ENCODE assay signal across 8 cellular contexts in genomic region chrX:11787564-11787963, GRCh38. TPM values are rescaled to one million over a fixed set of nuclear protein-coding genes. Genes with fewer than 3 reads are reported as not detected.
DNase-seq lines count a peak whose midpoint lies in the region; ATAC-seq and TF ChIP-seq lines count a peak whose summit lies in the region.

No MANE protein-coding gene starts in this region.

- ATAC-seq in upper lobe of right lung (peak; percentile 73), GM19351 (IDR thresholded peaks at IDR 0.05; ENCODE audit: unreplicated experiment) (no peak)

- H3K36me3 ChIP-seq in left ventricle myocardium inferior: no peaks in the 10 kb centered on the region
- H3K36me3 ChIP-seq in upper lobe of right lung: no peaks in the 10 kb centered on the region

- H3K9me3 ChIP-seq in left ventricle myocardium inferior (replicated peaks) (no peaks in the 10 kb centered on the region), upper lobe of right lung (no peaks in the 10 kb centered on the region)

- peak overlapping the region; percentile 43 for H3K4me3 ChIP-seq in left ventricle myocardium inferior
- peak overlapping the region; percentile 16 for H3K4me3 ChIP-seq in upper lobe of right lung

- H3K4me3 Mint-ChIP-seq in activated naive CD4-positive, alpha-beta T cell treated with anti-CD3 and anti-CD28 coated beads, Interleukin-2, amount 10 ng/mL, durations not matched to agents 7 days and 5 days: peak overlapping the region; percentile 61

- H3K9me3 Mint-ChIP-seq in activated naive CD4-positive, alpha-beta T cell treated with anti-CD3 and anti-CD28 coated beads, Interleukin-2, amount 10 ng/mL, durations not matched to agents 7 days and 5 days: no peaks in the 10 kb centered on the region

- H3K4me1 ChIP-seq in left ventricle myocardium inferior (no peaks in the 10 kb centered on the region), upper lobe of right lung (no peaks in the 10 kb centered on the region)

- H3K36me3 Mint-ChIP-seq in activated naive CD4-positive, alpha-beta T cell treated with anti-CD3 and anti-CD28 coated beads, Interleukin-2, amount 10 ng/mL, durations not matched to agents 7 days and 5 days: peaks cover 1% of the 10 kb centered on the region

- peak overlapping the region; percentile 24 for H3K27ac Mint-ChIP-seq in activated naive CD4-positive, alpha-beta T cell treated with anti-CD3 and anti-CD28 coated beads, Interleukin-2, amount 10 ng/mL, durations not matched to agents 7 days and 5 days

- H3K27me3 ChIP-seq in left ventricle myocardium inferior (ENCODE audit: low read depth): no peaks in the 10 kb centered on the region
- H3K27me3 ChIP-seq in upper lobe of right lung: no peaks in the 10 kb centered on the region

- DNase-seq in OCI-M1 (lab: John Stamatoyannopoulos, UW) (peak; percentile 46), left ventricle myocardium inferior (peak; percentile 36), renal cortical epithelial cell (ENCODE audit: low read depth) (peak; percentile 45), upper lobe of right lung (peak; percentile 69), HT-29 (ENCODE audit: low spot score) (no peak)
- peak; percentile 82 for DNase-seq in activated naive CD4-positive, alpha-beta T cell treated with anti-CD3 and anti-CD28 coated beads, Interleukin-2, amount 10 ng/mL, durations not matched to agents 7 days and 5 days

- TF ChIP-seq CTCF in GM12874 (IDR thresholded peaks at IDR 0.05; ENCODE audit: insufficient read depth, low read depth, low read length) (peak; percentile 64), left ventricle myocardium inferior (IDR thresholded peaks at IDR 0.05; ENCODE audit: borderline replicate concordance) (peak; percentile 61), upper lobe of right lung (IDR thresholded peaks at IDR 0.05) (peak; percentile 53)

- intact Hi-C loops in left ventricle myocardium inferior (cut with micrococcal nuclease) (no loop called here), upper lobe of right lung (cut with DNase I) (no loop called here)

- H3K4me1 Mint-ChIP-seq in activated naive CD4-positive, alpha-beta T cell treated with anti-CD3 and anti-CD28 coated beads, Interleukin-2, amount 10 ng/mL, durations not matched to agents 7 days and 5 days: peaks cover 38% of the 10 kb centered on the region

- CTCF ChIA-PET in activated naive CD4-positive, alpha-beta T cell treated with anti-CD3 and anti-CD28 coated beads, Interleukin-2, amount 10 ng/mL, durations not matched to agents 7 days and 5 days (lab: Charles Lee): interaction anchor here (0.6 to 2.9 kb wide), 15 partner anchors 8 to 242 kb away, joined by 3 to 12 read pairs (median 4); partner anchors contain the start of gene MSL3

- H3K27ac ChIP-seq in left ventricle myocardium inferior (replicated peaks): no peak overlapping the region
- H3K27ac ChIP-seq in upper lobe of right lung: no peak overlapping the region

- no peaks in the 10 kb centered on the region for H3K27me3 Mint-ChIP-seq in activated naive CD4-positive, alpha-beta T cell treated with anti-CD3 and anti-CD28 coated beads, Interleukin-2, amount 10 ng/mL, durations not matched to agents 7 days and 5 days

RNA-seq across cellular contexts. Expression of gene MSL3, which starts 29.5 kb away (rescaled TPM):
- total RNA-seq in left ventricle myocardium inferior (11.2 TPM), renal cortical epithelial cell (26.0 and 28.3 TPM in 2 replicates), upper lobe of right lung (27.7 TPM)
- total RNA-seq in HT-29 (2014; rRNA removed; shearing (Covaris generic)): 7.3 and 7.5 TPM in 2 replicates
